7 cellular contexts compared by ENCODE assay signal in the genomic region with DNA sequence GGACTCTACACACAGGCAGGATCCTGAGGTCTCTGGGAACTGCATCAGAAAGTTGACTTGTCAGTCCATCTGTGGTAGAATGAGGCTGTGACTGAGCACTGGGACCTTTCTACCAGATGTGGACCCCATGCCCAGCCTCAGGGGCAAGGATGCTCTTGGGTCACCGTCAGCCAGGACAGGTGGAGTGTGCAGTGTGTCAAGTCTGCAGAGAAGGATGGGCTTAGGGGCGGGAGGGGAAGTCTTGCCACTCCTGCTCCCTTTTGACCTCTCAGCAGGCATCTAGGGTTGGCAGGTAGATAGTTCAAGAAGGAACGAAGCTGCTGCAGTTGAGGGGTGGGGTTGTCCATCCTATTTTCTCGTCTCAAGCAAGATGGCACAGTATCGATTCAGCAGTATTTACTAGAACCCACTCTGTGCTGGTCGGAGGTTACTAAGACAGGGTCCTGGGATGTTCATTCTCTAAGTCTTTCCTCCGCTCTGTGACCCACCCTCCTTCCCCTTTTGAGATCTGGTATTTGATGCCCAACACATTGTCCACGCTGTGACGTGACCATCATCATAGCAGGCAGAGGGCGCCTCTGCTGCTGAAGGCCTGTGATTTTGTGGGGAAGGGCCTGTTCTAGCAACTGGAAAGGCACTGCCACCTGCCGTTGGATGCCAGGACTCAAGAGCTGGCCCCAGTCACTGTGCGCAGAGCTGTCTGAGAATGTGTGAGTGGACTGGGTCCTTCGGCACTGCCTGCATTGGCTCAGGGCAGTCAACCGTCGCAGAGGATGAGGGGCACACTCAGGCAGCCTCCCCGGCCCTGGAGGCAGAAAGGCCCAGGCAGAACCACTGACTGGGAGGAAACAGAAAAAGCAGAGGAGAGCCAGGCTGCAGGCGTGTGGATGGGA. TPM values are rescaled to one million over a fixed set of nuclear protein-coding genes. Genes with fewer than 3 reads are reported as not detected.
DNase-seq lines count a peak whose midpoint lies in the region; ATAC-seq, FAIRE-seq and TF ChIP-seq lines count a peak whose summit lies in the region.

No MANE protein-coding gene starts in this region.

- CTCF ChIA-PET in mammary epithelial cell (lab: Charles Lee; ENCODE audit: low non-redundant PET), result interaction anchor here (0.6 to 0.7 kb wide), 4 partner anchors 67 to 308 kb away, joined by 3 to 9 read pairs (median 4); no protein-coding TSS in a partner anchor

- intact Hi-C loops in mammary epithelial cell (cut with micrococcal nuclease), result loop anchor here (1.0 to 5.0 kb wide), 2 partner anchors 77 to 306 kb away; no protein-coding TSS in a partner anchor

- no peak overlapping the region for H3K4me2 ChIP-seq in mammary epithelial cell (ENCODE audit: insufficient read depth, low read depth, low read length)
- H3K4me2 ChIP-seq in keratinocyte (ENCODE audit: control insufficient read depth, extremely low read depth, insufficient read depth, low read depth, low read length), result no peak overlapping the region

- H3K36me3 ChIP-seq in mammary epithelial cell (ENCODE audit: insufficient read depth, low read length) (peaks cover 7% of the 10 kb centered on the region), keratinocyte (ENCODE audit: control insufficient read depth in 2 of 2, extremely low read depth in 1 of 2, insufficient read depth in 2 of 2, low read length in 2 of 2) (peaks cover 42 to 54% of the 10 kb centered on the region in 2 experiments)

- no peak overlapping the region for H3K9ac ChIP-seq in mammary epithelial cell (ENCODE audit: insufficient read depth, low read length)
- H3K9ac ChIP-seq in keratinocyte (ENCODE audit: control insufficient read depth, extremely low read depth, insufficient read depth, low read length), result no peak overlapping the region

- dilution Hi-C loops in mammary epithelial cell (cut with HindIII; ENCODE audit: low sequenced_read_pairs) (loop anchor here (5.0 kb wide), 2 partner anchors 46 to 69 kb away; no protein-coding TSS in a partner anchor), keratinocyte (cut with MboI; ENCODE audit: extremely low pct_ligation_motif_present, low sequenced_read_pairs) (no loop called here)

- BruUV-seq in mammary epithelial cell (replicated peaks; lab: Mats Ljungman, UMichigan), result no TSS peak

- H4K20me1 ChIP-seq in mammary epithelial cell (ENCODE audit: insufficient read depth, low read length) (no peaks in the 10 kb centered on the region), keratinocyte (ENCODE audit: control insufficient read depth, extremely low read depth, insufficient read depth, low read length) (peaks cover 4% of the 10 kb centered on the region)

- WGBS in mammary epithelial cell (ENCODE audit: low coverage, missing lambda C conversion rate), result 65% methylated on average over 13 of the region's 17 CpGs

- TF ChIP-seq CTCF in NB4 (IDR thresholded peaks at IDR 0.05; ENCODE audit: low read depth, low read length), result peak; percentile 85
- TF ChIP-seq CTCF in mammary epithelial cell (conservative IDR thresholded peaks at IDR 0.05 in 1 of 2, IDR thresholded peaks at IDR 0.05 in 1 of 2; ENCODE audit: extremely low read depth in 1 of 2, insufficient read depth in 1 of 2, low read depth in 1 of 2, low read length in 2 of 2), result peak; percentile 43 to 68
- peak; percentile 62 to 74 (median 68) for TF ChIP-seq CTCF in keratinocyte (optimal IDR thresholded peaks at IDR 0.05 in 1 of 3, IDR thresholded peaks at IDR 0.05 in 1 of 3, conservative IDR thresholded peaks at IDR 0.05 in 1 of 3; ENCODE audit: extremely low read depth in 1 of 3, insufficient read depth in 2 of 3, low read length in 3 of 3)

- H3K79me2 ChIP-seq in mammary epithelial cell (ENCODE audit: insufficient read depth, low read length) (no peaks in the 10 kb centered on the region), keratinocyte (ENCODE audit: control insufficient read depth, insufficient read depth, low read length) (no peaks in the 10 kb centered on the region)

- peak; percentile 30 for DNase-seq in GDM1 (lab: John Stamatoyannopoulos, UW)
- DNase-seq in NB4 (ENCODE audit: low read depth), result peak; percentile 86
- peak; percentile 94 for DNase-seq in SK-MEL-5 (ENCODE audit: low read depth, low spot score)
- peak; percentile 30 for DNase-seq in mammary epithelial cell
- no peak for DNase-seq in keratinocyte (ENCODE audit: low read depth, low spot score)
- peak; percentile 43 for DNase-seq in stimulated activated naive CD8-positive, alpha-beta T cell treated with anti-CD3 and anti-CD28 coated beads, Interleukin-15, Interleukin-2, amounts not matched to agents 100 U/mL and 50 U/mL, for 24 hours
- no peak for DNase-seq in NCI-H187 treated with DMSO at 0.1 percent for 48 hours (lab: John Stamatoyannopoulos, UW)

- no peaks in the 10 kb centered on the region for H3K9me1 ChIP-seq in keratinocyte (ENCODE audit: control insufficient read depth, extremely low read depth, insufficient read depth, low read length)

- peak; percentile 34 for FAIRE-seq in keratinocyte (lab: Jason Lieb, UNC)

- H3K9me3 ChIP-seq in mammary epithelial cell (replicated peaks; ENCODE audit: insufficient read depth, low read length) (no peaks in the 10 kb centered on the region), keratinocyte (ENCODE audit: control insufficient read depth, low read depth, low read length) (no peaks in the 10 kb centered on the region)

- H3K4me1 ChIP-seq in mammary epithelial cell (ENCODE audit: insufficient read depth, low read length) (peaks cover 3% of the 10 kb centered on the region), keratinocyte (ENCODE audit: control insufficient read depth, extremely low read depth, insufficient read depth, low read length) (peaks cover 5% of the 10 kb centered on the region)

- H2AFZ ChIP-seq in mammary epithelial cell (ENCODE audit: low read depth, low read length), result no peak overlapping the region
- H2AFZ ChIP-seq in keratinocyte (ENCODE audit: control insufficient read depth, low read length), result no peak overlapping the region

- H3K4me3 ChIP-seq in NB4 (ENCODE audit: low read depth, low read length) (no peak overlapping the region), mammary epithelial cell (replicated peaks in 1 of 3; ENCODE audit: insufficient read depth in 1 of 3, low read depth in 2 of 3, low read length in 3 of 3) (no peak overlapping the region), keratinocyte (ENCODE audit: control insufficient read depth in 2 of 3, extremely low read depth in 1 of 3, insufficient read depth in 2 of 3, low read depth in 1 of 3, low read length in 3 of 3) (no peak overlapping the region)

- in situ Hi-C loops in SK-MEL-5 (cut with HindIII; ENCODE audit: low pct_unique_long_range_greater_than_20kb, low sequenced_read_pairs) (no loop called here), mammary epithelial cell (cut with MboI; ENCODE audit: low sequenced_read_pairs in 2 of 2) (loop anchor here in 1 of 2 donors (5.0 kb wide), 1 partner anchor 79 kb away; no protein-coding TSS in a partner anchor)

- TF ChIP-seq POLR2A in NB4 (IDR thresholded peaks at IDR 0.05; ENCODE audit: extremely low read depth, insufficient read length), result no peak

- no peak for ATAC-seq in stimulated activated naive CD8-positive, alpha-beta T cell treated with anti-CD3 and anti-CD28 coated beads, Interleukin-15, Interleukin-2, amounts not matched to agents 100 U/mL and 50 U/mL, for 24 hours

- H3K27ac ChIP-seq in mammary epithelial cell (ENCODE audit: insufficient read depth, low read depth, low read length), result no peak overlapping the region
- H3K27ac ChIP-seq in keratinocyte (ENCODE audit: control insufficient read depth, insufficient read depth, low read length), result no peak overlapping the region

- H3K27me3 ChIP-seq in mammary epithelial cell (ENCODE audit: insufficient read depth, low read length) (no peaks in the 10 kb centered on the region), keratinocyte (ENCODE audit: control insufficient read depth, extremely low read depth, insufficient read depth, low read length) (no peaks in the 10 kb centered on the region)

RNA-seq across cellular contexts. Expression of gene RBCK1, which starts 23.2 kb away (rescaled TPM):
- 51.1 and 58.0 TPM in 2 replicates for total RNA-seq in SK-MEL-5 (2014; rRNA removed; shearing (Covaris generic))
- polyA plus RNA-seq in SK-MEL-5 (2015; cell fraction: cytosol; rRNA removed), result 119 and 134 TPM in 2 replicates
- polyA plus RNA-seq in SK-MEL-5 (2015; cell fraction: nucleus; rRNA removed), result 131 and 134 TPM in 2 replicates
- 100 to 1,000 TPM; 106 to 235 TPM for total RNA-seq in mammary epithelial cell
- 68.3 TPM for polyA plus RNA-seq in mammary epithelial cell
- polyA minus RNA-seq in mammary epithelial cell, result 119 TPM
- polyA plus RNA-seq in keratinocyte, result 83.3 to 136 TPM (median 129 TPM) in 3 replicates
- 104 TPM for polyA plus RNA-seq in keratinocyte (2011; ENCODE audit: low read depth)
- 94.2 and 135 TPM in 2 replicates for polyA plus RNA-seq in keratinocyte (2011; cell fraction: cytosol; rRNA removed)
- polyA plus RNA-seq in keratinocyte (2011; cell fraction: nucleus; rRNA removed), result 162 and 239 TPM in 2 replicates
- 131 and 169 TPM in 2 replicates for polyA plus RNA-seq in keratinocyte (2012; ENCODE audit: low replicate concordance)
- polyA minus RNA-seq in keratinocyte, result 70.6 to 145 TPM (median 76.0 TPM) in 3 replicates
- polyA minus RNA-seq in keratinocyte (2011; cell fraction: cytosol; rRNA and poly(A)+ RNA removed), result 137 TPM
- 72.8 and 74.5 TPM in 2 replicates for polyA minus RNA-seq in keratinocyte (2011; cell fraction: nucleus; rRNA and poly(A)+ RNA removed)

RNA-seq across cellular contexts. Expression of gene TBC1D20, which starts 31.1 kb away (rescaled TPM):
- total RNA-seq in SK-MEL-5 (2014; rRNA removed; shearing (Covaris generic)), result 62.5 and 63.0 TPM in 2 replicates
- 82.6 and 95.7 TPM in 2 replicates for polyA plus RNA-seq in SK-MEL-5 (2015; cell fraction: cytosol; rRNA removed)
- 94.4 and 114 TPM in 2 replicates for polyA plus RNA-seq in SK-MEL-5 (2015; cell fraction: nucleus; rRNA removed)
- total RNA-seq in mammary epithelial cell, result 10 to 100 TPM; 36.5 to 43.2 TPM
- polyA plus RNA-seq in mammary epithelial cell, result 31.9 TPM
- polyA minus RNA-seq in mammary epithelial cell, result 36.3 TPM
- 24.5 to 31.1 TPM (median 29.0 TPM) in 3 replicates for polyA plus RNA-seq in keratinocyte
- polyA plus RNA-seq in keratinocyte (2011; ENCODE audit: low read depth), result 23.3 TPM
- polyA plus RNA-seq in keratinocyte (2011; cell fraction: cytosol; rRNA removed), result 28.1 and 29.3 TPM in 2 replicates
- 31.3 and 33.9 TPM in 2 replicates for polyA plus RNA-seq in keratinocyte (2011; cell fraction: nucleus; rRNA removed)
- polyA plus RNA-seq in keratinocyte (2012; ENCODE audit: low replicate concordance), result 21.9 and 25.3 TPM in 2 replicates
- 41.6 to 73.9 TPM (median 44.0 TPM) in 3 replicates for polyA minus RNA-seq in keratinocyte
- polyA minus RNA-seq in keratinocyte (2011; cell fraction: cytosol; rRNA and poly(A)+ RNA removed), result 25.3 TPM
- polyA minus RNA-seq in keratinocyte (2011; cell fraction: nucleus; rRNA and poly(A)+ RNA removed), result 16.9 and 19.1 TPM in 2 replicates

RNA-seq across cellular contexts. Expression of gene TRIB3, which starts 50.7 kb away (rescaled TPM):
- 146 and 157 TPM in 2 replicates for total RNA-seq in SK-MEL-5 (2014; rRNA removed; shearing (Covaris generic))
- polyA plus RNA-seq in SK-MEL-5 (2015; cell fraction: cytosol; rRNA removed), result 194 and 200 TPM in 2 replicates
- polyA plus RNA-seq in SK-MEL-5 (2015; cell fraction: nucleus; rRNA removed), result 55.7 and 57.4 TPM in 2 replicates
- 100 to 1,000 TPM; 238 to 248 TPM for total RNA-seq in mammary epithelial cell
- polyA plus RNA-seq in mammary epithelial cell (117 TPM), keratinocyte (52.6 to 68.4 TPM (median 57.6 TPM) in 3 replicates)
- polyA minus RNA-seq in mammary epithelial cell (43.1 TPM), keratinocyte (52.9 to 56.4 TPM (median 53.6 TPM) in 3 replicates)
- 13.0 TPM for polyA plus RNA-seq in keratinocyte (2011; ENCODE audit: low read depth)
- polyA plus RNA-seq in keratinocyte (2011; cell fraction: cytosol; rRNA removed), result 55.6 and 70.2 TPM in 2 replicates
- 36.6 and 44.0 TPM in 2 replicates for polyA plus RNA-seq in keratinocyte (2011; cell fraction: nucleus; rRNA removed)
- polyA plus RNA-seq in keratinocyte (2012; ENCODE audit: low replicate concordance), result 56.1 and 108 TPM in 2 replicates
- polyA minus RNA-seq in keratinocyte (2011; cell fraction: cytosol; rRNA and poly(A)+ RNA removed), result 103 TPM
- polyA minus RNA-seq in keratinocyte (2011; cell fraction: nucleus; rRNA and poly(A)+ RNA removed), result 29.4 and 35.6 TPM in 2 replicates

Comparison
In these comparisons a context has a peak if more than half of its experiments do, and no peak if none do; other contexts are left out.
1. DNase-seq: peak in GDM1 (single experiment), NB4 (single experiment), SK-MEL-5 (single experiment), mammary epithelial cell (single experiment) and stimulated activated naive CD8-positive, alpha-beta T cell treated with anti-CD3 and anti-CD28 coated beads, Interleukin-15, Interleukin-2, amounts not matched to agents 100 U/mL and 50 U/mL, for 24 hours (single experiment); none in keratinocyte (single experiment) and NCI-H187 treated with DMSO at 0.1 percent for 48 hours (single experiment).
2. Peak in every context shown above with its lines, with median percentiles within 50 percentile points of each other: CTCF ChIP-seq.